Comparison of ENCODE assay signal across 13 cellular contexts in genomic region chr14:91387996-91388395, GRCh38. TPM values are rescaled to one million over a fixed set of nuclear protein-coding genes. Genes with fewer than 3 reads are reported as not detected.
DNase-seq lines count a peak whose midpoint lies in the region; ATAC-seq and TF ChIP-seq lines count a peak whose summit lies in the region.
"Had no signal": no experiment of that assay in that cellular context is flagged by ENCODE, and none has a peak within 500 bp of the region (broad histone marks: within the 10 kb centered on the region; RNA-seq: fewer than 3 reads in every experiment).

No MANE protein-coding gene starts in this region.

- H3K4me1 ChIP-seq in esophagus squamous epithelium, result peaks cover 25 to 85% (median 54%) of the 10 kb centered on the region in 3 donors

- peak overlapping the region; percentile 92 for H3K27ac Mint-ChIP-seq in activated T-cell treated with anti-CD3 and anti-CD28 coated beads, Interleukin-2, amount 50 U/mL, for 24 hours
- H3K27ac Mint-ChIP-seq in WTC11, result peak overlapping the region; percentile 81; the same call in 1 of the 2 replicates
- H3K27ac Mint-ChIP-seq in stimulated activated naive CD8-positive, alpha-beta T cell treated with anti-CD3 and anti-CD28 coated beads, Interleukin-15, amount 100 ng/mL, for 72 hours, result peak overlapping the region; percentile 19 to 63

- H3K36me3 ChIP-seq in esophagus squamous epithelium, result no peaks in the 10 kb centered on the region
- H3K36me3 ChIP-seq: left ventricle myocardium inferior, tibial artery had no signal

- H3K9me3 Mint-ChIP-seq in activated T-cell treated with anti-CD3 and anti-CD28 coated beads, Interleukin-2, amount 50 U/mL, for 24 hours, result no peaks in the 10 kb centered on the region
- no peaks in the 10 kb centered on the region for H3K9me3 Mint-ChIP-seq in WTC11
- no peaks in the 10 kb centered on the region for H3K9me3 Mint-ChIP-seq in stimulated activated naive CD8-positive, alpha-beta T cell treated with anti-CD3 and anti-CD28 coated beads, Interleukin-15, amount 100 ng/mL, for 72 hours

- H3K9me3 ChIP-seq in esophagus squamous epithelium, result no peaks in the 10 kb centered on the region
- H3K9me3 ChIP-seq: left ventricle myocardium inferior, tibial artery had no signal

- POLR2A ChIA-PET in WTC11 (lab: Charles Lee), result no interaction called here

- H3K36me3 Mint-ChIP-seq in activated T-cell treated with anti-CD3 and anti-CD28 coated beads, Interleukin-2, amount 50 U/mL, for 24 hours (ENCODE audit: low read depth), result peaks cover 48% of the 10 kb centered on the region
- 0 out of 2 replicates have a peak, but pooled peaks cover 2% of the 10 kb centered on the region for H3K36me3 Mint-ChIP-seq in WTC11

- ATAC-seq in WTC11 (peak; percentile 30), HG03354 (IDR thresholded peaks at IDR 0.05; ENCODE audit: poor library complexity, severe bottlenecking, unreplicated experiment) (no peak)
- ATAC-seq in stimulated activated naive CD8-positive, alpha-beta T cell treated with anti-CD3 and anti-CD28 coated beads, Interleukin-15, amount 100 ng/mL, for 72 hours, result peak; percentile 4

- H3K27me3 Mint-ChIP-seq in activated T-cell treated with anti-CD3 and anti-CD28 coated beads, Interleukin-2, amount 50 U/mL, for 24 hours, result no peaks in the 10 kb centered on the region
- H3K27me3 Mint-ChIP-seq in WTC11 (ENCODE audit: low read depth), result no peaks in the 10 kb centered on the region
- H3K27me3 Mint-ChIP-seq in stimulated activated naive CD8-positive, alpha-beta T cell treated with anti-CD3 and anti-CD28 coated beads, Interleukin-15, amount 100 ng/mL, for 72 hours, result no peaks in the 10 kb centered on the region

- no peak for DNase-seq in activated T-cell treated with anti-CD3 and anti-CD28 coated beads, Interleukin-2, amount 50 U/mL, for 24 hours
- no peak for DNase-seq in activated T-cell treated with anti-CD3 and anti-CD28 coated beads, Interleukin-2, amount 50 U/mL, for 48 hours
- DNase-seq in WTC11 (ENCODE audit: low spot score), result no peak
- no peak for DNase-seq in esophagus squamous epithelium (lab: John Stamatoyannopoulos, UW)
- DNase-seq in stimulated activated naive CD8-positive, alpha-beta T cell treated with anti-CD3 and anti-CD28 coated beads, Interleukin-15, amount 100 ng/mL, for 72 hours, result no peak
- DNase-seq in hippocampal formation (lab: John Stamatoyannopoulos, UW), result no peak
- no peak for DNase-seq in NCI-H2029 treated with DMSO at 0.1 percent for 48 hours (lab: John Stamatoyannopoulos, UW)
- DNase-seq: amygdala; effector CD8-positive, alpha-beta T cell; left ventricle myocardium inferior; NCI-H345; tibial artery had no signal

- H3K4me3 ChIP-seq in esophagus squamous epithelium, result peak overlapping the region in 1 of 4 donors; percentile 6
- H3K4me3 ChIP-seq: left ventricle myocardium inferior, tibial artery had no signal

- H3K4me3 Mint-ChIP-seq in activated T-cell treated with anti-CD3 and anti-CD28 coated beads, Interleukin-2, amount 50 U/mL, for 24 hours, result peak overlapping the region; percentile 39
- H3K4me3 Mint-ChIP-seq in WTC11, result no peak overlapping the region
- peak overlapping the region; percentile 59 to 62 for H3K4me3 Mint-ChIP-seq in stimulated activated naive CD8-positive, alpha-beta T cell treated with anti-CD3 and anti-CD28 coated beads, Interleukin-15, amount 100 ng/mL, for 72 hours

- peaks cover 92% of the 10 kb centered on the region for H3K4me1 Mint-ChIP-seq in activated T-cell treated with anti-CD3 and anti-CD28 coated beads, Interleukin-2, amount 50 U/mL, for 24 hours (ENCODE audit: low read depth)
- peaks cover 66% of the 10 kb centered on the region for H3K4me1 Mint-ChIP-seq in WTC11
- H3K4me1 Mint-ChIP-seq in stimulated activated naive CD8-positive, alpha-beta T cell treated with anti-CD3 and anti-CD28 coated beads, Interleukin-15, amount 100 ng/mL, for 72 hours, result peaks cover 99% of the 10 kb centered on the region

- H3K27me3 ChIP-seq in esophagus squamous epithelium, result no peaks in the 10 kb centered on the region

- TF ChIP-seq POLR2A in esophagus squamous epithelium (IDR thresholded peaks at IDR 0.05), result no peak

- CTCF ChIA-PET in WTC11 (lab: Charles Lee), result interaction anchor here (0.5 to 2.7 kb wide), 8 partner anchors 8 to 507 kb away, joined by 3 to 9 read pairs (median 4); no protein-coding TSS in a partner anchor

- TF ChIP-seq CTCF in WTC11 (IDR thresholded peaks at IDR 0.05) (no peak), esophagus squamous epithelium (IDR thresholded peaks at IDR 0.05) (no peak)

- intact Hi-C loops in esophagus squamous epithelium (cut with DNase I), result no loop called here

- 31 to 46% methylated on average over 3 to 8 of the region's 11 CpGs for WGBS in esophagus squamous epithelium, 2 donors

- peak overlapping the region; percentile 61 to 79 (median 68) for H3K27ac ChIP-seq in esophagus squamous epithelium
- H3K27ac ChIP-seq: left ventricle myocardium inferior, tibial artery had no signal

TF ChIP-seq in WTC11, 78 proteins besides CTCF, POLR2A, EP300 and RAD21:
- TF ChIP-seq, protein P1, sequence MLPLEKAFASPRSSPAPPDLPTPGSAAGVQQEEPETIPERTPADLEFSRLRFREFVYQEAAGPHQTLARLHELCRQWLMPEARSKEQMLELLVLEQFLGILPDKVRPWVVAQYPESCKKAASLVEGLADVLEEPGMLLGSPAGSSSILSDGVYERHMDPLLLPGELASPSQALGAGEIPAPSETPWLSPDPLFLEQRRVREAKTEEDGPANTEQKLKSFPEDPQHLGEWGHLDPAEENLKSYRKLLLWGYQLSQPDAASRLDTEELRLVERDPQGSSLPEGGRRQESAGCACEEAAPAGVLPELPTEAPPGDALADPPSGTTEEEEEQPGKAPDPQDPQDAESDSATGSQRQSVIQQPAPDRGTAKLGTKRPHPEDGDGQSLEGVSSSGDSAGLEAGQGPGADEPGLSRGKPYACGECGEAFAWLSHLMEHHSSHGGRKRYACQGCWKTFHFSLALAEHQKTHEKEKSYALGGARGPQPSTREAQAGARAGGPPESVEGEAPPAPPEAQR (CRISPR knock-in tag; IDR thresholded peaks at IDR 0.05), result no peak
- no peak for TF ChIP-seq E2F4 (CRISPR knock-in tag; IDR thresholded peaks at IDR 0.05; ENCODE audit: borderline replicate concordance, low read depth)
- no peak for TF ChIP-seq STAT6 (CRISPR knock-in tag; conservative IDR thresholded peaks at IDR 0.05; ENCODE audit: low read depth)
- TF ChIP-seq AR (CRISPR knock-in tag; IDR thresholded peaks at IDR 0.05), result no peak

RNA-seq across cellular contexts. Expression of gene CCDC88C, which starts 29.6 kb away (rescaled TPM):
- total RNA-seq in WTC11 (2021) (46.4 to 64.8 TPM (median 46.6 TPM) in 3 replicates), esophagus squamous epithelium (10 to 100 TPM; 23.2 to 31.5 (median 29.9) TPM)

Comparison
In these comparisons a context has a peak if more than half of its experiments do, and no peak if none do; other contexts are left out.
1. H3K27ac Mint-ChIP-seq: peak in every context shown above with its lines; median percentile 92 in activated T-cell treated with anti-CD3 and anti-CD28 coated beads, Interleukin-2, amount 50 U/mL, for 24 hours; 81 in WTC11; 41 in stimulated activated naive CD8-positive, alpha-beta T cell treated with anti-CD3 and anti-CD28 coated beads, Interleukin-15, amount 100 ng/mL, for 72 hours.